ENCODE assay signal across 8 cellular contexts in genomic region chr9:85258823-85259370, GRCh38.
A peak's percentile ranks its signal among the peaks of the same experiment; 100 is the strongest.
DNase-seq lines count a peak whose midpoint lies in the region; ATAC-seq, FAIRE-seq and TF ChIP-seq lines count a peak whose summit lies in the region.

No MANE protein-coding gene starts in this region.

- no peaks in the 10 kb centered on the region for H3K27me3 ChIP-seq in thyroid gland

- TF ChIP-seq POLR2A in thyroid gland (IDR thresholded peaks at IDR 0.05), result no peak

- peak; percentile 22 for DNase-seq in stimulated activated CD4-positive, alpha-beta T cell treated with anti-CD3 and anti-CD28 coated beads, Interleukin-15, amount 100 ng/mL, for 24 hours
- no peak for DNase-seq in stimulated activated CD4-positive, alpha-beta T cell treated with anti-CD3 and anti-CD28 coated beads, Interleukin-4, amount 100 ng/mL, for 24 hours
- peak; percentile 69 for DNase-seq in NCI-H345 (lab: John Stamatoyannopoulos, UW)
- peak; percentile 52 to 71 for DNase-seq in T47D (ENCODE audit: low read depth in 1 of 2, low spot score in 1 of 2)
- peak; percentile 57 to 69 for DNase-seq in thyroid gland

- H3K36me3 ChIP-seq in thyroid gland, result no peaks in the 10 kb centered on the region

- H3K4me3 ChIP-seq in thyroid gland (replicated peaks in 1 of 3), result no peak overlapping the region

- peak; percentile 71 for ATAC-seq in HG02759 (IDR thresholded peaks at IDR 0.05; ENCODE audit: unreplicated experiment)
- no peak for ATAC-seq in HG03457 (IDR thresholded peaks at IDR 0.05; ENCODE audit: unreplicated experiment)

- intact Hi-C loops in thyroid gland (cut with DNase I), result loop anchor here (5.0 kb wide), 1 partner anchor 862 kb away; no protein-coding TSS in a partner anchor

- 39 to 40% methylated on average over 10 of the region's 10 CpGs for WGBS in thyroid gland, 2 donors

- no peaks in the 10 kb centered on the region for H3K9me3 ChIP-seq in thyroid gland

- no peaks in the 10 kb centered on the region for H3K4me1 ChIP-seq in thyroid gland

- H3K27ac ChIP-seq in thyroid gland, result no peak overlapping the region

- peak; percentile 91 for FAIRE-seq in islet of Langerhans (lab: Jason Lieb, UNC)

- in situ Hi-C loops in T47D (cut with HindIII; ENCODE audit: low pct_unique_long_range_greater_than_20kb, low sequenced_read_pairs), result no loop called here

- peak in 5 of 6 experiments; percentile 14 to 77 (median 70) for TF ChIP-seq CTCF in thyroid gland (IDR thresholded peaks at IDR 0.05)
